Comparison of ENCODE assay signal across 17 cellular contexts in the genomic region with DNA sequence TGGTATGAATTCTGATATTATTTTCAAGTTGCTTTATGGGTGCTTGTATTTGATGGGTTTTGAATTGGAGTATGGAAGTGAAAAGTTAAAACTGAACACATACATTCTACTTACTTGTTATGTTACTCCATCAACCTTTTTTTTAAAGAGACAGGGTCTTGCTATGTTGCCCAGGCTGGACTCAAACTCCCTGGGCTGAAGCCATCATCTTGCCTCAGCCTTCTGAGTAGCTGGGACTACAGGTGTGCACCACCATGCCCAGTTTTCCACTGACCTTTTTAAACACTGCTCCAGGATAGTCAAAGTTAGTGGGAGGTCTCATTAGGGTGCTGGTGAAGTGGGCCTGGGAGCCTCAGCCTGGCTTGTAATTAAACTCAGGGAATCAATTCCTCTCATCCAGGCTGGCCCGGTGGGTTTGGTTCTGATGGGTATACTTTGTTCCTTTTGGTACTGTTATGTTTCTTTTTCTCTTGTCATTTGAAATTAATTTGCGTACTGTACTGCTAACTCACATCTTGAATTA.
DNase-seq lines count a peak whose midpoint lies in the region; ATAC-seq, FAIRE-seq and TF ChIP-seq lines count a peak whose summit lies in the region.
"Had no signal": no experiment of that assay in that cellular context is flagged by ENCODE, and none has a peak within 500 bp of the region (broad histone marks: within the 10 kb centered on the region; RNA-seq: fewer than 3 reads in every experiment).

No MANE protein-coding gene starts in this region.

- no peaks in the 10 kb centered on the region for H3K9me3 ChIP-seq in osteoblast (ENCODE audit: low read depth, low read length)
- H3K9me3 ChIP-seq: esophagus squamous epithelium, uterus had no signal

- no peak for ATAC-seq in HG03175 (IDR thresholded peaks at IDR 0.05; ENCODE audit: unreplicated experiment)
- ATAC-seq: SK-N-SH treated with all-trans-retinoic acid at 6 μM for 48 hours had no signal

- no peaks in the 10 kb centered on the region for H3K9me3 Mint-ChIP-seq in T-helper 2 cell treated with Interferon-gamma antibody and Interleukin-4, amounts not matched to agents 5 μg/mL and 100 μg/mL, for 36 hours
- peaks cover 0 to 2% (median 0%) of the 10 kb centered on the region in 3 donors for H3K9me3 Mint-ChIP-seq in IgD-negative memory B cell
- H3K9me3 Mint-ChIP-seq: neural crest cell had no signal

- H3K27ac Mint-ChIP-seq in T-helper 2 cell treated with Interferon-gamma antibody and Interleukin-4, amounts not matched to agents 5 μg/mL and 100 μg/mL, for 36 hours: peak overlapping the region; percentile 86
- H3K27ac Mint-ChIP-seq in IgD-negative memory B cell: peak overlapping the region in 2 of 3 donors; percentile 7 to 17

- H3K27me3 Mint-ChIP-seq in T-helper 2 cell treated with Interferon-gamma antibody and Interleukin-4, amounts not matched to agents 5 μg/mL and 100 μg/mL, for 36 hours (ENCODE audit: low read depth): no peaks in the 10 kb centered on the region
- H3K27me3 Mint-ChIP-seq in IgD-negative memory B cell: peaks cover 46% of the 10 kb centered on the region

- H3K4me3 ChIP-seq in osteoblast (ENCODE audit: insufficient read depth, low read length): no peak overlapping the region
- H3K4me3 ChIP-seq: coronary artery, esophagus squamous epithelium, uterus had no signal

- H3K4me1 Mint-ChIP-seq in T-helper 2 cell treated with Interferon-gamma antibody and Interleukin-4, amounts not matched to agents 5 μg/mL and 100 μg/mL, for 36 hours (ENCODE audit: low read depth): peaks cover 68% of the 10 kb centered on the region
- peaks cover 22 to 31% (median 24%) of the 10 kb centered on the region in 3 donors for H3K4me1 Mint-ChIP-seq in IgD-negative memory B cell

- H3K4me1 ChIP-seq in osteoblast (ENCODE audit: insufficient read depth, low read length): peaks cover 53% of the 10 kb centered on the region

- no peak for DNase-seq in T-helper 2 cell treated with Interferon-gamma antibody and Interleukin-4, amounts not matched to agents 5 μg/mL and 100 μg/mL, for 36 hours (ENCODE audit: low spot score)
- DNase-seq in T-helper 2 cell: no peak
- DNase-seq in caudate nucleus (lab: John Stamatoyannopoulos, UW): no peak
- no peak for DNase-seq in osteoblast (ENCODE audit: insufficient read length, low spot score, missing footprints)
- no peak for DNase-seq in DMS153 treated with DMSO at 0.1 percent for 48 hours (lab: John Stamatoyannopoulos, UW; ENCODE audit: unreplicated experiment)
- no peak for DNase-seq in GM12891 (ENCODE audit: insufficient read length, low spot score)
- DNase-seq: 8988T; esophagus squamous epithelium; NCI-H226; stimulated activated CD4-positive, alpha-beta T cell treated with anti-CD3 and anti-CD28 coated beads, Interleukin-4, amount 100 ng/mL, for 4 hours; uterus; WERI-Rb-1 had no signal

- peak overlapping the region; percentile 20 for H3K27ac ChIP-seq in caudate nucleus (ENCODE audit: low read depth, low read length)
- peak overlapping the region; percentile 44 for H3K27ac ChIP-seq in osteoblast (ENCODE audit: low read depth, low read length)
- H3K27ac ChIP-seq: esophagus squamous epithelium, uterus, WERI-Rb-1 had no signal

- H3K79me2 ChIP-seq in osteoblast (ENCODE audit: insufficient read depth, low read length): peaks cover 98% of the 10 kb centered on the region

- peaks cover 7% of the 10 kb centered on the region for H3K36me3 Mint-ChIP-seq in T-helper 2 cell treated with Interferon-gamma antibody and Interleukin-4, amounts not matched to agents 5 μg/mL and 100 μg/mL, for 36 hours (ENCODE audit: low read depth)
- H3K36me3 Mint-ChIP-seq in IgD-negative memory B cell: peaks cover 4% of the 10 kb centered on the region

- no peak for TF ChIP-seq POLR2A in GM12891 (IDR thresholded peaks at IDR 0.05; ENCODE audit: low read depth, low read length)

- H4K20me1 ChIP-seq in osteoblast (ENCODE audit: insufficient read depth, low read length): peaks cover 79% of the 10 kb centered on the region

- H3K36me3 ChIP-seq in osteoblast (ENCODE audit: insufficient read depth, low read length): peaks cover 8% of the 10 kb centered on the region
- H3K36me3 ChIP-seq: esophagus squamous epithelium, uterus, WERI-Rb-1 had no signal

- no peak for TF ChIP-seq CTCF in osteoblast (IDR thresholded peaks at IDR 0.05; ENCODE audit: extremely low read depth, low read depth, low read length)

- FAIRE-seq in GM12891 (lab: Jason Lieb, UNC): no peak

- H3K4me2 ChIP-seq in osteoblast (ENCODE audit: insufficient read depth, low read length): no peak overlapping the region

- peak overlapping the region; percentile 85 for H3K4me3 Mint-ChIP-seq in T-helper 2 cell treated with Interferon-gamma antibody and Interleukin-4, amounts not matched to agents 5 μg/mL and 100 μg/mL, for 36 hours
- no peak overlapping the region for H3K4me3 Mint-ChIP-seq in IgD-negative memory B cell
- H3K4me3 Mint-ChIP-seq: neural crest cell had no signal

- no peak overlapping the region for H2AFZ ChIP-seq in osteoblast (ENCODE audit: low read length)

- no peaks in the 10 kb centered on the region for H3K27me3 ChIP-seq in osteoblast (ENCODE audit: insufficient read depth, low read length)
- H3K27me3 ChIP-seq: esophagus squamous epithelium, uterus had no signal

TF ChIP-seq in GM12891, 5 proteins besides CTCF, POLR2A, EP300 and RAD21:
- TF ChIP-seq POLR2AphosphoS5 (IDR thresholded peaks at IDR 0.05; ENCODE audit: low read depth, low read length): no peak
